1 cellular context compared by ENCODE assay signal in genomic region chr2:65802298-65802942, GRCh38.
TF ChIP-seq lines count a peak whose summit lies in the region.

No MANE protein-coding gene starts in this region.

TF ChIP-seq in K562, 482 proteins besides CTCF, POLR2A, EP300 and RAD21 (continued from another document):
- TF ChIP-seq ZKSCAN8 (CRISPR knock-in tag; IDR thresholded peaks at IDR 0.05): peak; percentile 96
- TF ChIP-seq DPF2 (IDR thresholded peaks at IDR 0.05): peak; percentile 72
- TF ChIP-seq, protein P1, sequence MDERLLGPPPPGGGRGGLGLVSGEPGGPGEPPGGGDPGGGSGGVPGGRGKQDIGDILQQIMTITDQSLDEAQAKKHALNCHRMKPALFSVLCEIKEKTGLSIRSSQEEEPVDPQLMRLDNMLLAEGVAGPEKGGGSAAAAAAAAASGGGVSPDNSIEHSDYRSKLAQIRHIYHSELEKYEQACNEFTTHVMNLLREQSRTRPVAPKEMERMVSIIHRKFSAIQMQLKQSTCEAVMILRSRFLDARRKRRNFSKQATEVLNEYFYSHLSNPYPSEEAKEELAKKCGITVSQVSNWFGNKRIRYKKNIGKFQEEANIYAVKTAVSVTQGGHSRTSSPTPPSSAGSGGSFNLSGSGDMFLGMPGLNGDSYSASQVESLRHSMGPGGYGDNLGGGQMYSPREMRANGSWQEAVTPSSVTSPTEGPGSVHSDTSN (CRISPR knock-in tag; IDR thresholded peaks at IDR 0.05; ENCODE audit: low read depth): peak; percentile 70
- TF ChIP-seq, protein P1 (tag; conservative IDR thresholded peaks at IDR 0.05; ENCODE audit: low read depth): peak; percentile 97
- TF ChIP-seq, protein P2, sequence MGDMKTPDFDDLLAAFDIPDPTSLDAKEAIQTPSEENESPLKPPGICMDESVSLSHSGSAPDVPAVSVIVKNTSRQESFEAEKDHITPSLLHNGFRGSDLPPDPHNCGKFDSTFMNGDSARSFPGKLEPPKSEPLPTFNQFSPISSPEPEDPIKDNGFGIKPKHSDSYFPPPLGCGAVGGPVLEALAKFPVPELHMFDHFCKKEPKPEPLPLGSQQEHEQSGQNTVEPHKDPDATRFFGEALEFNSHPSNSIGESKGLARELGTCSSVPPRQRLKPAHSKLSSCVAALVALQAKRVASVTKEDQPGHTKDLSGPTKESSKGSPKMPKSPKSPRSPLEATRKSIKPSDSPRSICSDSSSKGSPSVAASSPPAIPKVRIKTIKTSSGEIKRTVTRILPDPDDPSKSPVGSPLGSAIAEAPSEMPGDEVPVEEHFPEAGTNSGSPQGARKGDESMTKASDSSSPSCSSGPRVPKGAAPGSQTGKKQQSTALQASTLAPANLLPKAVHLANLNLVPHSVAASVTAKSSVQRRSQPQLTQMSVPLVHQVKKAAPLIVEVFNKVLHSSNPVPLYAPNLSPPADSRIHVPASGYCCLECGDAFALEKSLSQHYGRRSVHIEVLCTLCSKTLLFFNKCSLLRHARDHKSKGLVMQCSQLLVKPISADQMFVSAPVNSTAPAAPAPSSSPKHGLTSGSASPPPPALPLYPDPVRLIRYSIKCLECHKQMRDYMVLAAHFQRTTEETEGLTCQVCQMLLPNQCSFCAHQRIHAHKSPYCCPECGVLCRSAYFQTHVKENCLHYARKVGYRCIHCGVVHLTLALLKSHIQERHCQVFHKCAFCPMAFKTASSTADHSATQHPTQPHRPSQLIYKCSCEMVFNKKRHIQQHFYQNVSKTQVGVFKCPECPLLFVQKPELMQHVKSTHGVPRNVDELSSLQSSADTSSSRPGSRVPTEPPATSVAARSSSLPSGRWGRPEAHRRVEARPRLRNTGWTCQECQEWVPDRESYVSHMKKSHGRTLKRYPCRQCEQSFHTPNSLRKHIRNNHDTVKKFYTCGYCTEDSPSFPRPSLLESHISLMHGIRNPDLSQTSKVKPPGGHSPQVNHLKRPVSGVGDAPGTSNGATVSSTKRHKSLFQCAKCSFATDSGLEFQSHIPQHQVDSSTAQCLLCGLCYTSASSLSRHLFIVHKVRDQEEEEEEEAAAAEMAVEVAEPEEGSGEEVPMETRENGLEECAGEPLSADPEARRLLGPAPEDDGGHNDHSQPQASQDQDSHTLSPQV (IDR thresholded peaks at IDR 0.05): peak; percentile 36; the same call in 1 of the 2 replicates
- TF ChIP-seq EHMT2 (IDR thresholded peaks at IDR 0.05): 0 out of 2 replicates have a peak, but pooled peaks have one; percentile 14
- TF ChIP-seq, protein P3, sequence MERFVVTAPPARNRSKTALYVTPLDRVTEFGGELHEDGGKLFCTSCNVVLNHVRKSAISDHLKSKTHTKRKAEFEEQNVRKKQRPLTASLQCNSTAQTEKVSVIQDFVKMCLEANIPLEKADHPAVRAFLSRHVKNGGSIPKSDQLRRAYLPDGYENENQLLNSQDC (CRISPR knock-in tag; IDR thresholded peaks at IDR 0.05): no peak
- peak; percentile 92 for TF ChIP-seq PKNOX1 (IDR thresholded peaks at IDR 0.05)
- peak; percentile 100 for TF ChIP-seq MEIS2 (IDR thresholded peaks at IDR 0.05; ENCODE audit: partially characterized antibody)
- TF ChIP-seq ARID3A (IDR thresholded peaks at IDR 0.05; ENCODE audit: borderline replicate concordance, low read depth, low read length): 0 out of 2 replicates have a peak, but pooled peaks have one; percentile 43
- TF ChIP-seq ARID1B (IDR thresholded peaks at IDR 0.05): peak; percentile 71
- no peak for TF ChIP-seq NR2C2 (CRISPR knock-in tag; IDR thresholded peaks at IDR 0.05)
- TF ChIP-seq NR2C2 (tag; IDR thresholded peaks at IDR 0.05): 0 out of 2 replicates have a peak, but pooled peaks have one; percentile 37
- TF ChIP-seq, protein P4, sequence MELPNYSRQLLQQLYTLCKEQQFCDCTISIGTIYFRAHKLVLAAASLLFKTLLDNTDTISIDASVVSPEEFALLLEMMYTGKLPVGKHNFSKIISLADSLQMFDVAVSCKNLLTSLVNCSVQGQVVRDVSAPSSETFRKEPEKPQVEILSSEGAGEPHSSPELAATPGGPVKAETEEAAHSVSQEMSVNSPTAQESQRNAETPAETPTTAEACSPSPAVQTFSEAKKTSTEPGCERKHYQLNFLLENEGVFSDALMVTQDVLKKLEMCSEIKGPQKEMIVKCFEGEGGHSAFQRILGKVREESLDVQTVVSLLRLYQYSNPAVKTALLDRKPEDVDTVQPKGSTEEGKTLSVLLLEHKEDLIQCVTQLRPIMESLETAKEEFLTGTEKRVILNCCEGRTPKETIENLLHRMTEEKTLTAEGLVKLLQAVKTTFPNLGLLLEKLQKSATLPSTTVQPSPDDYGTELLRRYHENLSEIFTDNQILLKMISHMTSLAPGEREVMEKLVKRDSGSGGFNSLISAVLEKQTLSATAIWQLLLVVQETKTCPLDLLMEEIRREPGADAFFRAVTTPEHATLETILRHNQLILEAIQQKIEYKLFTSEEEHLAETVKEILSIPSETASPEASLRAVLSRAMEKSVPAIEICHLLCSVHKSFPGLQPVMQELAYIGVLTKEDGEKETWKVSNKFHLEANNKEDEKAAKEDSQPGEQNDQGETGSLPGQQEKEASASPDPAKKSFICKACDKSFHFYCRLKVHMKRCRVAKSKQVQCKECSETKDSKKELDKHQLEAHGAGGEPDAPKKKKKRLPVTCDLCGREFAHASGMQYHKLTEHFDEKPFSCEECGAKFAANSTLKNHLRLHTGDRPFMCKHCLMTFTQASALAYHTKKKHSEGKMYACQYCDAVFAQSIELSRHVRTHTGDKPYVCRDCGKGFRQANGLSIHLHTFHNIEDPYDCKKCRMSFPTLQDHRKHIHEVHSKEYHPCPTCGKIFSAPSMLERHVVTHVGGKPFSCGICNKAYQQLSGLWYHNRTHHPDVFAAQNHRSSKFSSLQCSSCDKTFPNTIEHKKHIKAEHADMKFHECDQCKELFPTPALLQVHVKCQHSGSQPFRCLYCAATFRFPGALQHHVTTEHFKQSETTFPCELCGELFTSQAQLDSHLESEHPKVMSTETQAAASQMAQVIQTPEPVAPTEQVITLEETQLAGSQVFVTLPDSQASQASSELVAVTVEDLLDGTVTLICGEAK (IDR thresholded peaks at IDR 0.05): no peak
- TF ChIP-seq, protein P4 (CRISPR knock-in tag; IDR thresholded peaks at IDR 0.05): no peak
- no peak for TF ChIP-seq PTRF (tag; IDR thresholded peaks at IDR 0.05)
- TF ChIP-seq FOXA1 (IDR thresholded peaks at IDR 0.05; ENCODE audit: borderline replicate concordance): no peak
- no peak for TF ChIP-seq ZNF12 (CRISPR knock-in tag; IDR thresholded peaks at IDR 0.05)
- no peak for TF ChIP-seq NFATC3 (IDR thresholded peaks at IDR 0.05)
- no peak for TF ChIP-seq NONO (IDR thresholded peaks at IDR 0.05; ENCODE audit: low read depth in 2 of 2, low read length in 1 of 2)
- TF ChIP-seq NFIC (IDR thresholded peaks at IDR 0.05): peak; percentile 98
- peak; percentile 88 for TF ChIP-seq SOX6 (IDR thresholded peaks at IDR 0.05)
- no peak for TF ChIP-seq ATF7 (IDR thresholded peaks at IDR 0.05)
- TF ChIP-seq GATAD2B (IDR thresholded peaks at IDR 0.05; ENCODE audit: borderline replicate concordance): no peak
- TF ChIP-seq TAF9B (IDR thresholded peaks at IDR 0.05; ENCODE audit: partially characterized antibody): peak; percentile 31
- TF ChIP-seq SMARCC2 (IDR thresholded peaks at IDR 0.05; ENCODE audit: low read depth): no peak
- no peak for TF ChIP-seq ZKSCAN1 (IDR thresholded peaks at IDR 0.05; ENCODE audit: low read depth, low read length)
- TF ChIP-seq XRCC5 (IDR thresholded peaks at IDR 0.05; ENCODE audit: low read depth, low read length): no peak
- no peak for TF ChIP-seq PHTF2 (CRISPR knock-in tag; IDR thresholded peaks at IDR 0.05)
- 0 out of 4 replicates have a peak, but pooled peaks of 1 of the 2 experiments have one; percentile 43 for TF ChIP-seq TEAD1 (CRISPR knock-in tag; IDR thresholded peaks at IDR 0.05)
- TF ChIP-seq CBFA2T2 (conservative IDR thresholded peaks at IDR 0.05): peak; percentile 22; the same call in 1 of the 2 replicates
- 0 out of 2 replicates have a peak, but pooled peaks have one; percentile 46 for TF ChIP-seq POLR2AphosphoS5 (IDR thresholded peaks at IDR 0.05; ENCODE audit: control insufficient read depth, insufficient read depth, low read depth, low read length)
- TF ChIP-seq SMARCE1 (IDR thresholded peaks at IDR 0.05): peak; percentile 56
- TF ChIP-seq C11orf30 (IDR thresholded peaks at IDR 0.05; ENCODE audit: low read depth): 0 out of 2 replicates have a peak, but pooled peaks have one; percentile 17
- no peak for TF ChIP-seq JUND (IDR thresholded peaks at IDR 0.05; ENCODE audit: borderline replicate concordance, low read depth, low read length)
- 0 out of 3 replicates have a peak, but pooled peaks have one; percentile 23 for TF ChIP-seq JUND (tag; IDR thresholded peaks at IDR 0.05; ENCODE audit: borderline replicate concordance, low read depth, low read length)
- TF ChIP-seq LEF1 (IDR thresholded peaks at IDR 0.05): 0 out of 2 replicates have a peak, but pooled peaks have one; percentile 48
